Comparison of ENCODE assay signal across 10 cellular contexts in genomic region chr1:198174297-198174696, GRCh38. TPM values are rescaled to one million over a fixed set of nuclear protein-coding genes. Genes with fewer than 3 reads are reported as not detected.
A peak's percentile ranks its signal among the peaks of the same experiment; 100 is the strongest.
DNase-seq lines count a peak whose midpoint lies in the region; ATAC-seq and TF ChIP-seq lines count a peak whose summit lies in the region.
"Had no signal": no experiment of that assay in that cellular context is flagged by ENCODE, and none has a peak within 500 bp of the region (broad histone marks: within the 10 kb centered on the region; RNA-seq: fewer than 3 reads in every experiment).

No MANE protein-coding gene starts in this region.

- H2BK12ac ChIP-seq in H9 (ENCODE audit: insufficient read length, low read depth, low read length) = no peak overlapping the region

- no peak overlapping the region for H3K18ac ChIP-seq in H9 (ENCODE audit: insufficient read length, low read depth, low read length)

- H3K36me3 Mint-ChIP-seq in T-helper 1 cell treated with Interleukin-12 subunit alpha and Interleukin-12 subunit beta and Interleukin-4 antibody, amounts not matched to agents 30 μg/mL and 1 μg/mL, for 36 hours (ENCODE audit: low read depth) = peaks cover 6% of the 10 kb centered on the region
- peaks cover 7% of the 10 kb centered on the region for H3K36me3 Mint-ChIP-seq in natural killer cell treated with Interleukin-12 subunit alpha and Interleukin-12 subunit beta and Interleukin-15 and Interleukin-18, amount 100 ng/mL, for 72 hours
- no peaks in the 10 kb centered on the region for H3K36me3 Mint-ChIP-seq in H9 (ENCODE audit: insufficient read depth in 1 of 3, low read depth in 3 of 3)

- H3K4me1 Mint-ChIP-seq in T-helper 1 cell treated with Interleukin-12 subunit alpha and Interleukin-12 subunit beta and Interleukin-4 antibody, amounts not matched to agents 30 μg/mL and 1 μg/mL, for 36 hours (ENCODE audit: low read depth) = peaks cover 66% of the 10 kb centered on the region
- H3K4me1 Mint-ChIP-seq in natural killer cell treated with Interleukin-12 subunit alpha and Interleukin-12 subunit beta and Interleukin-15 and Interleukin-18, amount 100 ng/mL, for 72 hours (ENCODE audit: low read depth in 2 of 2) = peaks cover 54 to 76% of the 10 kb centered on the region in 2 donors
- peaks cover 9 to 21% of the 10 kb centered on the region in 2 experiments for H3K4me1 Mint-ChIP-seq in H9

- no peak overlapping the region for H3T11ph ChIP-seq in H9 (ENCODE audit: low read length)

- no peak overlapping the region for H4K91ac ChIP-seq in H9 (ENCODE audit: insufficient read length, low read depth, low read length)

- H3K27me3 ChIP-seq in H9 (ENCODE audit: insufficient read depth, low read length) = no peaks in the 10 kb centered on the region
- H3K27me3 ChIP-seq: foreskin keratinocyte, neutrophil had no signal

- H4K8ac ChIP-seq in H9 (replicated peaks; ENCODE audit: insufficient read length, low read depth, low read length) = no peak overlapping the region

- H2AFZ ChIP-seq in H9 (ENCODE audit: low read length) = no peak overlapping the region

- H3K79me2 ChIP-seq in H9 (ENCODE audit: insufficient read depth, low read length) = peaks cover 4% of the 10 kb centered on the region; the same call in 1 of the 2 replicates

- TF ChIP-seq CTCF in H9 (conservative IDR thresholded peaks at IDR 0.05) = no peak

- peak; percentile 46 for ATAC-seq in GM18868 (IDR thresholded peaks at IDR 0.05; ENCODE audit: unreplicated experiment)
- ATAC-seq in HG02642 (IDR thresholded peaks at IDR 0.05; ENCODE audit: poor library complexity, unreplicated experiment) = peak; percentile 36
- ATAC-seq in natural killer cell treated with Interleukin-12 subunit alpha and Interleukin-12 subunit beta and Interleukin-15 and Interleukin-18, amount 100 ng/mL, for 72 hours = peak; percentile 76 to 84
- ATAC-seq: foreskin keratinocyte had no signal

- no peak for DNase-seq in natural killer cell treated with Interleukin-12 subunit alpha and Interleukin-12 subunit beta and Interleukin-15 and Interleukin-18, amount 100 ng/mL, for 72 hours (ENCODE audit: low spot score)
- DNase-seq in H9 (no peak), dedifferentiated amniotic fluid mesenchymal stem cell (ENCODE audit: extremely low spot score) (no peak), NCI-H2107 treated with DMSO at 0.1 percent for 48 hours (lab: John Stamatoyannopoulos, UW; ENCODE audit: unreplicated experiment) (no peak)
- DNase-seq: foreskin keratinocyte, Right ventricle myocardium superior had no signal

- no peaks in the 10 kb centered on the region for H3K23me2 ChIP-seq in H9 (ENCODE audit: insufficient read length, low read depth, low read length, poor library complexity, severe bottlenecking)

- H3K27ac ChIP-seq in H9 (ENCODE audit: insufficient read length, low read depth, low read length) = no peak overlapping the region
- H3K27ac ChIP-seq: foreskin keratinocyte, neutrophil had no signal

- no peak overlapping the region for H3K9ac ChIP-seq in H9 (ENCODE audit: extremely low read depth, insufficient read length, low read length)

- no peak overlapping the region for H3K4me2 ChIP-seq in H9 (ENCODE audit: insufficient read depth, insufficient read length, low read length)

- no peak overlapping the region for H3K56ac ChIP-seq in H9 (ENCODE audit: insufficient read length, low read depth, low read length)

- no CpG with 5 or more reads among the region's 5 CpGs for WGBS in H9 (ENCODE audit: extremely low coverage, insufficient read length, low lambda C conversion rate)

- no peak overlapping the region for H2BK15ac ChIP-seq in H9 (ENCODE audit: low read depth, low read length)

- no peaks in the 10 kb centered on the region for H3K9me3 ChIP-seq in H9 (ENCODE audit: control insufficient read depth, low read depth, low read length)
- H3K9me3 ChIP-seq: neutrophil had no signal

- peak overlapping the region; percentile 41 for H3K27ac Mint-ChIP-seq in T-helper 1 cell treated with Interleukin-12 subunit alpha and Interleukin-12 subunit beta and Interleukin-4 antibody, amounts not matched to agents 30 μg/mL and 1 μg/mL, for 36 hours
- H3K27ac Mint-ChIP-seq in natural killer cell treated with Interleukin-12 subunit alpha and Interleukin-12 subunit beta and Interleukin-15 and Interleukin-18, amount 100 ng/mL, for 72 hours = peak overlapping the region; percentile 81 to 86
- H3K27ac Mint-ChIP-seq in H9 = no peak overlapping the region; a peak in 1 of 7 replicates

- H2BK20ac ChIP-seq in H9 (ENCODE audit: low read depth, low read length, poor library complexity, severe bottlenecking) = no peak overlapping the region

- H3K23ac ChIP-seq in H9 (ENCODE audit: insufficient read length, low read depth, low read length) = no peak overlapping the region

- no peak overlapping the region for H4K5ac ChIP-seq in H9 (ENCODE audit: insufficient read length, low read depth, low read length)

- H3K4me1 ChIP-seq in H9 (ENCODE audit: insufficient read depth, low read length) = no peaks in the 10 kb centered on the region; the same call in 1 of the 2 replicates

- no peak overlapping the region for H3K4ac ChIP-seq in H9 (ENCODE audit: low read depth, low read length)

- H3K27me3 Mint-ChIP-seq in T-helper 1 cell treated with Interleukin-12 subunit alpha and Interleukin-12 subunit beta and Interleukin-4 antibody, amounts not matched to agents 30 μg/mL and 1 μg/mL, for 36 hours (ENCODE audit: low read depth) = no peaks in the 10 kb centered on the region
- no peaks in the 10 kb centered on the region for H3K27me3 Mint-ChIP-seq in natural killer cell treated with Interleukin-12 subunit alpha and Interleukin-12 subunit beta and Interleukin-15 and Interleukin-18, amount 100 ng/mL, for 72 hours
- H3K27me3 Mint-ChIP-seq in H9 (ENCODE audit: low read depth) = no peaks in the 10 kb centered on the region

- H4K20me1 ChIP-seq in H9 (ENCODE audit: control insufficient read depth, insufficient read depth, insufficient read length) = no peaks in the 10 kb centered on the region

- no peaks in the 10 kb centered on the region for H3K79me1 ChIP-seq in H9 (ENCODE audit: insufficient read depth, low read depth, low read length, poor library complexity, severe bottlenecking)

- peak overlapping the region; percentile 38 for H3K4me3 Mint-ChIP-seq in T-helper 1 cell treated with Interleukin-12 subunit alpha and Interleukin-12 subunit beta and Interleukin-4 antibody, amounts not matched to agents 30 μg/mL and 1 μg/mL, for 36 hours
- H3K4me3 Mint-ChIP-seq in natural killer cell treated with Interleukin-12 subunit alpha and Interleukin-12 subunit beta and Interleukin-15 and Interleukin-18, amount 100 ng/mL, for 72 hours = peak overlapping the region; percentile 68
- H3K4me3 Mint-ChIP-seq in H9 = no peak overlapping the region

- no peak overlapping the region for H2BK120ac ChIP-seq in H9 (ENCODE audit: low read depth, low read length, poor library complexity, severe bottlenecking)

- no peak overlapping the region for H3K14ac ChIP-seq in H9 (ENCODE audit: insufficient read depth, low read length)

- H2BK5ac ChIP-seq in H9 (ENCODE audit: insufficient read length, low read length) = no peak overlapping the region

- no peaks in the 10 kb centered on the region for H3K9me3 Mint-ChIP-seq in T-helper 1 cell treated with Interleukin-12 subunit alpha and Interleukin-12 subunit beta and Interleukin-4 antibody, amounts not matched to agents 30 μg/mL and 1 μg/mL, for 36 hours
- H3K9me3 Mint-ChIP-seq in natural killer cell treated with Interleukin-12 subunit alpha and Interleukin-12 subunit beta and Interleukin-15 and Interleukin-18, amount 100 ng/mL, for 72 hours = peaks cover 3% of the 10 kb centered on the region
- no peaks in the 10 kb centered on the region for H3K9me3 Mint-ChIP-seq in H9

- no peak overlapping the region for H2AK5ac ChIP-seq in H9 (ENCODE audit: insufficient read length, low read length)

RNA-seq across cellular contexts. Expression of gene NEK7, which starts 17.5 kb away (rescaled TPM):
- total RNA-seq in natural killer cell treated with Interleukin-12 subunit alpha and Interleukin-12 subunit beta and Interleukin-15 and Interleukin-18, amount 100 ng/mL, for 72 hours = 100 to 1,000 TPM in 1 of 2 donors, 10 to 100 TPM in 1; 80.0 to 108 TPM
- total RNA-seq in H9 (2021) = 9.6 and 10.0 TPM in 2 replicates

Comparison
In these comparisons a context has a peak if more than half of its experiments do, and no peak if none do; other contexts are left out.
1. H3K27ac Mint-ChIP-seq: peak in T-helper 1 cell treated with Interleukin-12 subunit alpha and Interleukin-12 subunit beta and Interleukin-4 antibody, amounts not matched to agents 30 μg/mL and 1 μg/mL, for 36 hours (single experiment) and natural killer cell treated with Interleukin-12 subunit alpha and Interleukin-12 subunit beta and Interleukin-15 and Interleukin-18, amount 100 ng/mL, for 72 hours (2 of 2); none in H9 (0 of 3).
2. H3K4me3 Mint-ChIP-seq: peak in T-helper 1 cell treated with Interleukin-12 subunit alpha and Interleukin-12 subunit beta and Interleukin-4 antibody, amounts not matched to agents 30 μg/mL and 1 μg/mL, for 36 hours (single experiment) and natural killer cell treated with Interleukin-12 subunit alpha and Interleukin-12 subunit beta and Interleukin-15 and Interleukin-18, amount 100 ng/mL, for 72 hours (single experiment); none in H9 (0 of 2).
3. Peak in every context shown above with its lines, with median percentiles within 50 percentile points of each other: ATAC-seq.